In the genomic region with DNA sequence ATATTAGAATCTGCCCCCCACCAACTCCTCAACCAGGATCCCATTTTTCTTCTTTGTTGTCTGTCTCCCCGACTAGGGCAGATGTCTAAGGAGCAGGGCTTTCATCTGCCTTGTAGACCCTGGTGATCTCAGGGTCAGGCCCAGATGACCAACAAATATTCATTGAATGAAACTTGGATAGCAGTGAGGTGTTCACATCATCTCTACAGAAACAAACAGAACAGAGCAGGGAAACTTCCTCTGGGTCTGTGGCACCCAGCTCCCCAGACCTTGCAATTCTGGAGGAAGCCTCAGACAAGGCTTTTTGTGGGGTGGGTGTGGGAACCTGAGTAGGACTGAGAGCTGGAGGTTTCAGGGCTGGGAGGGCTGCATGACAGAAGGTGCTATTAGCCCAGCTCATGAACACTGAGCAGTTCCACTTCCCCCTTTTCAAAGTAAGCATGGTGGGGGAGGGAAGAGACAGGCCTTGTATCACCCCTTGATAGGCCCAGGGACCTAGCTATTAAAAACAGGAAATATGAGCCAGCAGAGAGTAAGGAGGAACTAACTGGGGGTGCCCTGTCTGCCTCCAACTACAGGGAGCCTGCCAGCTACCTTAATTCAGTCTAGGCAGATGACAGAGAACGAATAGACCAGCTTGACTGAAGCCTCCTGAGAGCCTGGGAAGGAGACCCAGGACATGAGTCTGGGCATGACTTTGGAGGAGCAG, we compare ENCODE assay signal across 7 cellular contexts. TPM values are rescaled to one million over a fixed set of nuclear protein-coding genes. Genes with fewer than 3 reads are reported as not detected.
DNase-seq lines count a peak whose midpoint lies in the region; ATAC-seq and TF ChIP-seq lines count a peak whose summit lies in the region.

No MANE protein-coding gene starts in this region.

- no peaks in the 10 kb centered on the region for H3K9me3 Mint-ChIP-seq in naive thymus-derived CD8-positive, alpha-beta T cell

- H3K27ac Mint-ChIP-seq in naive thymus-derived CD8-positive, alpha-beta T cell = peak overlapping the region in 8 of 10 donors; percentile 28 to 91 (median 78)

- peaks cover 23 to 42% (median 34%) of the 10 kb centered on the region in 4 donors for H3K4me1 Mint-ChIP-seq in naive thymus-derived CD8-positive, alpha-beta T cell

- ATAC-seq in GM18505 (IDR thresholded peaks at IDR 0.05; ENCODE audit: unreplicated experiment) = peak; percentile 92
- peak; percentile 92 for ATAC-seq in GM21515 (IDR thresholded peaks at IDR 0.05; ENCODE audit: unreplicated experiment)
- ATAC-seq in HG03571 (IDR thresholded peaks at IDR 0.05; ENCODE audit: unreplicated experiment) = peak; percentile 88
- peak; percentile 79 to 88 for ATAC-seq in naive thymus-derived CD8-positive, alpha-beta T cell

- peak overlapping the region in 7 of 10 donors; percentile 4 to 57 (median 46) for H3K4me3 Mint-ChIP-seq in naive thymus-derived CD8-positive, alpha-beta T cell

- peak; percentile 54 for DNase-seq in activated CD8-positive, alpha-beta memory T cell treated with anti-CD3 and anti-CD28 coated beads, Interleukin-2, amount 50 U/mL, for 48 hours
- DNase-seq in naive thymus-derived CD8-positive, alpha-beta T cell = peak in 5 of 10 donors; percentile 10 to 71 (median 37)
- DNase-seq in NCI-H526 (lab: John Stamatoyannopoulos, UW) = no peak
- no peak for DNase-seq in erythroblast (lab: John Stamatoyannopoulos, UW)

- POLR2A ChIA-PET in naive thymus-derived CD8-positive, alpha-beta T cell (lab: Charles Lee) = interaction anchor here (1.0 to 1.9 kb wide), 7 partner anchors 38 to 165 kb away, joined by 3 to 8 read pairs (median 3); a partner anchor contains a TSS

- TF ChIP-seq POLR2A in GM18505 (IDR thresholded peaks at IDR 0.05; ENCODE audit: borderline replicate concordance, extremely low read depth, insufficient read depth, insufficient read length) = peak; percentile 45
- TF ChIP-seq POLR2A in erythroblast (IDR thresholded peaks at IDR 0.05; ENCODE audit: low read length) = no peak

- no peaks in the 10 kb centered on the region for H3K36me3 Mint-ChIP-seq in naive thymus-derived CD8-positive, alpha-beta T cell

- no peaks in the 10 kb centered on the region for H3K27me3 Mint-ChIP-seq in naive thymus-derived CD8-positive, alpha-beta T cell

RNA-seq across cellular contexts. Expression of a gene that starts 37.3 kb away (rescaled TPM):
- 10 to 100 TPM; 45.0 to 48.3 TPM for total RNA-seq in naive thymus-derived CD8-positive, alpha-beta T cell
- 10 to 100 TPM in 2 of 3 donors, 1 to 10 TPM in 1; 9.1 to 14.1 (median 10.5) TPM for polyA plus RNA-seq in naive thymus-derived CD8-positive, alpha-beta T cell
